In genomic region chr11:68128682-68129327, GRCh38 we compare ENCODE assay signal across 1 cellular context.
TF ChIP-seq lines count a peak whose summit lies in the region.

No MANE protein-coding gene starts in this region.

TF ChIP-seq in HepG2, 621 proteins besides CTCF, POLR2A, EP300 and RAD21 (continued from another document):
- 0 out of 2 replicates have a peak, but pooled peaks have one; percentile 21 for TF ChIP-seq GMEB1 (CRISPR knock-in tag; IDR thresholded peaks at IDR 0.05; ENCODE audit: borderline replicate concordance)
- no peak for TF ChIP-seq ZNF512 (CRISPR knock-in tag; IDR thresholded peaks at IDR 0.05)
- no peak for TF ChIP-seq MEIS2 (CRISPR knock-in tag; IDR thresholded peaks at IDR 0.05)
- TF ChIP-seq TEAD3 (CRISPR knock-in tag; optimal IDR thresholded peaks at IDR 0.05; ENCODE audit: borderline replicate concordance), result peak; percentile 30
- no peak for TF ChIP-seq RBM22 (optimal IDR thresholded peaks at IDR 0.05; ENCODE audit: low read length)
- no peak for TF ChIP-seq ATRX (CRISPR knock-in tag; IDR thresholded peaks at IDR 0.05; ENCODE audit: borderline replicate concordance)
- no peak for TF ChIP-seq STAT6 (CRISPR knock-in tag; IDR thresholded peaks at IDR 0.05; ENCODE audit: borderline replicate concordance)
